ENCODE assay signal across 20 cellular contexts in the genomic region with DNA sequence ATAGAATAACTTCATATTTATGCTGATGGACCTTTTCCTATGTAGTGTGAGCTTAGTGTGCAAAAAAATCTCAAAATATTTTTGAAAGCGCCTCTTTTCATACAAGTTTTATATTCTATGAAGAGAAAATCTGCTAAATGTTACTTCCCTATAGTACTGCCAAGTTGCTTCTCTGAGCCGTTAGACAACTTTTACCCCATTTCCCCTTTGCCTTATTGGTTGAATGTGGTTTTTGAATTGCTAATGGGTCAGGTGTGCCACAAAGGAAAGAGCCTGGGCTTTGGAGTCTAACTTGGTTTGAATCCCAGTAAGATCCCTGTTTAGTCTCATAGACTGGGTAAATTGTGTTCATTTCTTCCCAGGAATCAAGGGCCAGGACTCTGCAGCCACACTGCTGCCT.
"Had no signal": no experiment of that assay in that cellular context is flagged by ENCODE, and none has a peak within 500 bp of the region (broad histone marks: within the 10 kb centered on the region; RNA-seq: fewer than 3 reads in every experiment).

No MANE protein-coding gene starts in this region.

- H3K9me3 ChIP-seq: esophagus squamous epithelium, pancreas, uterus had no signal

- DNase-seq: dermis blood vessel endothelial cell; esophagus squamous epithelium; foreskin fibroblast; immature natural killer cell; left ventricle myocardium superior; mesenchymal stem cell; midbrain; naive B cell; occipital lobe; pancreas; right cardiac atrium; small intestine; stimulated activated CD4-positive, alpha-beta T cell treated with anti-CD3 and anti-CD28 coated beads, Interleukin-12 subunit alpha, Interleukin-12 subunit beta, amount 100 ng/mL, for 4 hours; stimulated activated naive CD4-positive, alpha-beta T cell treated with Interleukin-2 at 50 U/mL for 16 hours; trophoblast cell; uterus had no signal

- H3K36me3 Mint-ChIP-seq: immature natural killer cell had no signal

- H3K4me3 ChIP-seq: esophagus squamous epithelium, gastroesophageal sphincter, lung, pancreas, uterus had no signal

- H3K36me3 ChIP-seq: esophagus squamous epithelium, gastroesophageal sphincter, pancreas, uterus had no signal

- H3K27ac ChIP-seq: esophagus squamous epithelium, gastroesophageal sphincter, pancreas, uterus had no signal

- H3K4me1 Mint-ChIP-seq: immature natural killer cell, naive B cell had no signal

- H3K27ac Mint-ChIP-seq: immature natural killer cell, nephron, progenitor cell of endocrine pancreas had no signal

- H3K27me3 ChIP-seq: uterus had no signal

- H3K9me3 Mint-ChIP-seq: immature natural killer cell, nephron had no signal

- H3K4me3 Mint-ChIP-seq: immature natural killer cell, naive B cell, nephron had no signal

- ATAC-seq: gastroesophageal sphincter, left ventricle myocardium superior, pancreas, right cardiac atrium had no signal

- H3K4me1 ChIP-seq: esophagus squamous epithelium, gastroesophageal sphincter, pancreas, uterus had no signal
